In genomic region chr1:26349886-26350244, GRCh38 we compare ENCODE assay signal across 28 cellular contexts. TPM values are rescaled to one million over a fixed set of nuclear protein-coding genes. Genes with fewer than 3 reads are reported as not detected.
DNase-seq lines count a peak whose midpoint lies in the region; ATAC-seq, FAIRE-seq and TF ChIP-seq lines count a peak whose summit lies in the region.
"Had no signal": no experiment of that assay in that cellular context is flagged by ENCODE, and none has a peak within 500 bp of the region (broad histone marks: within the 10 kb centered on the region; RNA-seq: fewer than 3 reads in every experiment).

No MANE protein-coding gene starts in this region.

- H3K36me3 Mint-ChIP-seq in astrocyte (ENCODE audit: low read depth, unreplicated experiment), result no peaks in the 10 kb centered on the region
- no peaks in the 10 kb centered on the region for H3K36me3 Mint-ChIP-seq in nephron progenitor cell (ENCODE audit: low read depth)
- H3K36me3 Mint-ChIP-seq in natural killer cell treated with Interleukin-12 subunit alpha and Interleukin-12 subunit beta and Interleukin-15 and Interleukin-18, amount 100 ng/mL, for 72 hours, result no peaks in the 10 kb centered on the region
- H3K36me3 Mint-ChIP-seq: stimulated activated effector memory CD8-positive, alpha-beta T cell treated with anti-CD3 and anti-CD28 coated beads, Interleukin-12 subunit alpha, Interleukin-12 subunit beta, amount 100 ng/mL, for 72 hours had no signal

- H3K9ac ChIP-seq in astrocyte (ENCODE audit: low read length), result peak overlapping the region; percentile 47

- H3K27ac Mint-ChIP-seq in astrocyte (ENCODE audit: unreplicated experiment), result peak overlapping the region; percentile 26
- H3K27ac Mint-ChIP-seq in nephron progenitor cell, result peak overlapping the region; percentile 64
- no peak overlapping the region for H3K27ac Mint-ChIP-seq in natural killer cell treated with Interleukin-12 subunit alpha and Interleukin-12 subunit beta and Interleukin-15 and Interleukin-18, amount 100 ng/mL, for 72 hours
- H3K27ac Mint-ChIP-seq: stimulated activated effector memory CD8-positive, alpha-beta T cell treated with anti-CD3 and anti-CD28 coated beads, Interleukin-12 subunit alpha, Interleukin-12 subunit beta, amount 100 ng/mL, for 72 hours had no signal

- peak overlapping the region; percentile 64 for H3K4me2 ChIP-seq in astrocyte (ENCODE audit: low read length)

- H3K79me2 ChIP-seq in astrocyte (ENCODE audit: insufficient read depth, low read length), result no peaks in the 10 kb centered on the region

- TF ChIP-seq CTCF in HEK293 (tag by site-specific recombination; IDR thresholded peaks at IDR 0.05) (no peak), astrocyte (IDR thresholded peaks at IDR 0.05; ENCODE audit: insufficient read depth, low read depth, low read length) (no peak), nephron progenitor cell (IDR thresholded peaks at IDR 0.05) (no peak)

- no peak overlapping the region for H3K4me3 Mint-ChIP-seq in astrocyte (ENCODE audit: unreplicated experiment)
- H3K4me3 Mint-ChIP-seq in nephron progenitor cell, result no peak overlapping the region
- no peak overlapping the region for H3K4me3 Mint-ChIP-seq in natural killer cell treated with Interleukin-12 subunit alpha and Interleukin-12 subunit beta and Interleukin-15 and Interleukin-18, amount 100 ng/mL, for 72 hours
- H3K4me3 Mint-ChIP-seq: stimulated activated effector memory CD8-positive, alpha-beta T cell treated with anti-CD3 and anti-CD28 coated beads, Interleukin-12 subunit alpha, Interleukin-12 subunit beta, amount 100 ng/mL, for 72 hours had no signal

- no peaks in the 10 kb centered on the region for H4K20me1 ChIP-seq in astrocyte (ENCODE audit: insufficient read depth, low read length)

- ATAC-seq in GM18907 (IDR thresholded peaks at IDR 0.05; ENCODE audit: unreplicated experiment), result no peak
- no peak for ATAC-seq in natural killer cell treated with Interleukin-12 subunit alpha and Interleukin-12 subunit beta and Interleukin-15 and Interleukin-18, amount 100 ng/mL, for 72 hours
- ATAC-seq: body of pancreas; left cardiac atrium; stimulated activated effector memory CD8-positive, alpha-beta T cell treated with anti-CD3 and anti-CD28 coated beads, Interleukin-12 subunit alpha, Interleukin-12 subunit beta, amount 100 ng/mL, for 72 hours had no signal

- peaks cover 22% of the 10 kb centered on the region for H3K4me1 Mint-ChIP-seq in astrocyte (ENCODE audit: low read depth, unreplicated experiment)
- peaks cover 53% of the 10 kb centered on the region for H3K4me1 Mint-ChIP-seq in nephron progenitor cell
- H3K4me1 Mint-ChIP-seq in natural killer cell treated with Interleukin-12 subunit alpha and Interleukin-12 subunit beta and Interleukin-15 and Interleukin-18, amount 100 ng/mL, for 72 hours (ENCODE audit: low read depth in 2 of 2), result no peaks in the 10 kb centered on the region

- in situ Hi-C loops in KBM-7 (cut with MboI; ENCODE audit: low pct_unique_long_range_greater_than_20kb, low sequenced_read_pairs), result no loop called here

- H3K4me3 ChIP-seq in HEK293 (ENCODE audit: low read depth, low read length) (no peak overlapping the region), astrocyte (ENCODE audit: insufficient read depth, low read depth, low read length) (no peak overlapping the region)
- H3K4me3 ChIP-seq: body of pancreas, heart left ventricle, vagina had no signal

- FAIRE-seq in astrocyte (lab: Jason Lieb, UNC), result no peak
- FAIRE-seq: small intestine had no signal

- no peak for DNase-seq in astrocyte (ENCODE audit: low read depth)
- DNase-seq in nephron progenitor cell, result no peak
- no peak for DNase-seq in KBM-7
- DNase-seq in natural killer cell treated with Interleukin-12 subunit alpha and Interleukin-12 subunit beta and Interleukin-15 and Interleukin-18, amount 100 ng/mL, for 72 hours (ENCODE audit: low spot score), result no peak
- DNase-seq: activated CD4-positive, alpha-beta T cell treated with anti-CD3 and anti-CD28 coated beads for 4 hours; activated CD8-positive, alpha-beta memory T cell treated with anti-CD3 and anti-CD28 coated beads for 24 hours; activated T-cell treated with anti-CD3 and anti-CD28 coated beads, Interleukin-2, amount 50 U/mL, for 1 hour; body of pancreas; C1 segment of cervical spinal cord; Calu3; cerebellar nuclear complex; DND-41; GOT3; heart left ventricle; left cardiac atrium; NCI-H1092; NCI-H1930; NCI-H526 treated with DMSO at 0.1 percent for 48 hours; small intestine; substantia nigra had no signal

- H3K4me1 ChIP-seq in HEK293 (ENCODE audit: control insufficient read depth, insufficient read depth, low read length) (no peaks in the 10 kb centered on the region), astrocyte (ENCODE audit: insufficient read depth, low read length) (peaks cover 30% of the 10 kb centered on the region)

- CTCF ChIA-PET in HEK293 (lab: Yijun Ruan, JAX), result interaction anchor here (0.6 to 3.1 kb wide), 5 partner anchors 12 to 74 kb away, joined by 3 to 16 read pairs (median 3); no protein-coding TSS in a partner anchor

- H3K27ac ChIP-seq in HEK293 (ENCODE audit: extremely low read depth, low read depth, low read length) (no peak overlapping the region), astrocyte (ENCODE audit: low read depth, low read length) (peak overlapping the region; percentile 32)
- H3K27ac ChIP-seq: body of pancreas, heart left ventricle, vagina had no signal

- H3K36me3 ChIP-seq in HEK293 (ENCODE audit: control insufficient read depth in 2 of 2, insufficient read depth in 1 of 2, low read length in 2 of 2) (no peaks in the 10 kb centered on the region), astrocyte (ENCODE audit: insufficient read depth, low read length) (no peaks in the 10 kb centered on the region)
- H3K36me3 ChIP-seq: heart left ventricle, vagina had no signal

- POLR2A ChIA-PET in HEK293 (lab: Yijun Ruan, JAX), result no interaction called here

- no peaks in the 10 kb centered on the region for H3K27me3 ChIP-seq in astrocyte (ENCODE audit: insufficient read depth, low read length)
- H3K27me3 ChIP-seq: body of pancreas, vagina had no signal

- H2AFZ ChIP-seq in astrocyte (ENCODE audit: low read depth, low read length), result no peak overlapping the region

- H3K9me3 ChIP-seq in HEK293 (ENCODE audit: control insufficient read depth, insufficient read depth, low read depth, low read length) (no peaks in the 10 kb centered on the region), astrocyte (ENCODE audit: insufficient read depth, low read depth, low read length) (no peaks in the 10 kb centered on the region)
- H3K9me3 ChIP-seq: body of pancreas, heart left ventricle, vagina had no signal

- peaks cover 6% of the 10 kb centered on the region for H3K27me3 Mint-ChIP-seq in astrocyte (ENCODE audit: low read depth, unreplicated experiment)
- H3K27me3 Mint-ChIP-seq in nephron progenitor cell (ENCODE audit: low read depth, poor library complexity), result no peaks in the 10 kb centered on the region
- peaks cover 7 to 8% of the 10 kb centered on the region in 2 donors for H3K27me3 Mint-ChIP-seq in natural killer cell treated with Interleukin-12 subunit alpha and Interleukin-12 subunit beta and Interleukin-15 and Interleukin-18, amount 100 ng/mL, for 72 hours

- H3K9me3 Mint-ChIP-seq in astrocyte (ENCODE audit: unreplicated experiment) (no peaks in the 10 kb centered on the region), nephron progenitor cell (no peaks in the 10 kb centered on the region)
- H3K9me3 Mint-ChIP-seq in natural killer cell treated with Interleukin-12 subunit alpha and Interleukin-12 subunit beta and Interleukin-15 and Interleukin-18, amount 100 ng/mL, for 72 hours, result no peaks in the 10 kb centered on the region
- H3K9me3 Mint-ChIP-seq: stimulated activated effector memory CD8-positive, alpha-beta T cell treated with anti-CD3 and anti-CD28 coated beads, Interleukin-12 subunit alpha, Interleukin-12 subunit beta, amount 100 ng/mL, for 72 hours had no signal

TF ChIP-seq in HEK293, 187 proteins besides CTCF, POLR2A, EP300 and RAD21:
- TF ChIP-seq ZBTB7A (tag by site-specific recombination; IDR thresholded peaks at IDR 0.05; ENCODE audit: low read depth), result no peak
- TF ChIP-seq HIC1 (tag by site-specific recombination; IDR thresholded peaks at IDR 0.05), result no peak
- TF ChIP-seq ZNF274 (IDR thresholded peaks at IDR 0.05; ENCODE audit: low read length), result no peak
- no peak for TF ChIP-seq ZNF274 (tag by site-specific recombination; IDR thresholded peaks at IDR 0.05; ENCODE audit: borderline replicate concordance)
- 0 out of 2 replicates have a peak, but pooled peaks have one; percentile 30 for TF ChIP-seq ZNF121 (tag by site-specific recombination; IDR thresholded peaks at IDR 0.05)
- no peak for TF ChIP-seq ZBTB20 (tag by site-specific recombination; IDR thresholded peaks at IDR 0.05)

RNA-seq across cellular contexts. Expression of gene CRYBG2, which starts 4.1 kb away (rescaled TPM):
- total RNA-seq in astrocyte, result 1.8 and 5.3 TPM in 2 replicates
- total RNA-seq in natural killer cell treated with Interleukin-12 subunit alpha and Interleukin-12 subunit beta and Interleukin-15 and Interleukin-18, amount 100 ng/mL, for 72 hours, result under 1 TPM in 1 of 2 donors, not detected in 1; 0.95 TPM
- total RNA-seq: left cardiac atrium, myocyte, omental fat pad had no signal

RNA-seq across cellular contexts. Expression of gene ZNF683, which starts 22.7 kb away (rescaled TPM):
- not detected in 2 replicates for total RNA-seq in astrocyte
- not detected for total RNA-seq in natural killer cell treated with Interleukin-12 subunit alpha and Interleukin-12 subunit beta and Interleukin-15 and Interleukin-18, amount 100 ng/mL, for 72 hours
- total RNA-seq: body of pancreas, Calu3, epithelial cell of proximal tubule, myocyte, omental fat pad, renal cortical epithelial cell, vagina had no signal

RNA-seq across cellular contexts. Expression of gene CD52, which starts 32.1 kb away (rescaled TPM):
- total RNA-seq in astrocyte, result 1.9 TPM in 1 of 2 replicates, not detected in the other
- 10 to 100 TPM in 1 of 2 donors, 1 to 10 TPM in 1; 8.1 to 17.2 TPM for total RNA-seq in natural killer cell treated with Interleukin-12 subunit alpha and Interleukin-12 subunit beta and Interleukin-15 and Interleukin-18, amount 100 ng/mL, for 72 hours
- total RNA-seq: body of pancreas, Calu3, epithelial cell of proximal tubule, myocyte, renal cortical epithelial cell had no signal

RNA-seq across cellular contexts. Expression of gene UBXN11, which starts 43.4 kb away (rescaled TPM):
- 12.8 and 13.7 TPM in 2 replicates for total RNA-seq in astrocyte
- total RNA-seq in natural killer cell treated with Interleukin-12 subunit alpha and Interleukin-12 subunit beta and Interleukin-15 and Interleukin-18, amount 100 ng/mL, for 72 hours, result 10 to 100 TPM in 1 of 2 donors, 1 to 10 TPM in 1; 9.9 to 24.8 TPM

Comparison
In these comparisons a context has a peak if more than half of its experiments do, and no peak if none do; other contexts are left out.
1. H3K27ac Mint-ChIP-seq: peak in astrocyte (single experiment) and nephron progenitor cell (single experiment); none in natural killer cell treated with Interleukin-12 subunit alpha and Interleukin-12 subunit beta and Interleukin-15 and Interleukin-18, amount 100 ng/mL, for 72 hours (0 of 2).